ENCODE assay signal across 22 cellular contexts in genomic region chr22:29298641-29299040, GRCh38. TPM values are rescaled to one million over a fixed set of nuclear protein-coding genes. Genes with fewer than 3 reads are reported as not detected.
DNase-seq lines count a peak whose midpoint lies in the region; ATAC-seq and TF ChIP-seq lines count a peak whose summit lies in the region.
"Had no signal": no experiment of that assay in that cellular context is flagged by ENCODE, and none has a peak within 500 bp of the region (broad histone marks: within the 10 kb centered on the region; RNA-seq: fewer than 3 reads in every experiment).

No MANE protein-coding gene starts in this region.

- no peak for TF ChIP-seq CTCF in RWPE1 (conservative IDR thresholded peaks at IDR 0.05; ENCODE audit: low read depth)
- no peak for TF ChIP-seq CTCF in neural progenitor cell (IDR thresholded peaks at IDR 0.05)

- H3K27ac ChIP-seq in RWPE1: peak overlapping the region; percentile 42
- H3K27ac ChIP-seq in neural progenitor cell: no peak overlapping the region
- no peak overlapping the region for H3K27ac ChIP-seq in substantia nigra (ENCODE audit: low read depth, low read length, poor library complexity, severe bottlenecking)
- H3K27ac ChIP-seq: C4-2B had no signal

- no peaks in the 10 kb centered on the region for H3K4me1 Mint-ChIP-seq in neural progenitor cell
- H3K4me1 Mint-ChIP-seq: CD8-positive, alpha-beta memory T cell had no signal

- no peak overlapping the region for H3K4me2 ChIP-seq in neural progenitor cell
- H3K4me2 ChIP-seq: SK-N-SH had no signal

- peaks cover 36% of the 10 kb centered on the region for H3K36me3 Mint-ChIP-seq in neural progenitor cell

- no peak for ATAC-seq in HG02623 (IDR thresholded peaks at IDR 0.05; ENCODE audit: unreplicated experiment)

- CTCF ChIA-PET in RWPE1 (lab: Yijun Ruan, JAX): interaction anchor here (0.6 kb wide), 1 partner anchor 303 kb away, joined by 3 read pairs; no protein-coding TSS in a partner anchor

- no peaks in the 10 kb centered on the region for H3K9me3 ChIP-seq in neural progenitor cell (ENCODE audit: low read depth)
- H3K9me3 ChIP-seq: SK-N-SH had no signal

- H3F3A ChIP-seq in neural progenitor cell (ENCODE audit: low read depth): peaks cover 81% of the 10 kb centered on the region

- no peak overlapping the region for H3K9ac ChIP-seq in neural progenitor cell
- H3K9ac ChIP-seq: SK-N-SH had no signal

- peaks cover 67% of the 10 kb centered on the region for H4K20me1 ChIP-seq in neural progenitor cell (ENCODE audit: low read depth)

- POLR2A ChIA-PET in RWPE1 (lab: Yijun Ruan, JAX; ENCODE audit: low non-redundant PET): no interaction called here

- H3K27me3 ChIP-seq in neural progenitor cell: no peaks in the 10 kb centered on the region

- no peak overlapping the region for H3K27ac Mint-ChIP-seq in neural progenitor cell

- H3K4me3 ChIP-seq in neural progenitor cell: no peak overlapping the region

- H3K9me3 Mint-ChIP-seq in neural progenitor cell: no peaks in the 10 kb centered on the region
- H3K9me3 Mint-ChIP-seq: CD8-positive, alpha-beta memory T cell; H9 had no signal

- peaks cover 11% of the 10 kb centered on the region for H3K27me3 Mint-ChIP-seq in neural progenitor cell (ENCODE audit: insufficient read depth, low read depth)
- H3K27me3 Mint-ChIP-seq: CD8-positive, alpha-beta memory T cell had no signal

- peaks cover 16% of the 10 kb centered on the region for H3K79me2 ChIP-seq in neural progenitor cell (ENCODE audit: low read depth)

- peak; percentile 42 for DNase-seq in activated effector memory CD4-positive, alpha-beta T cell treated with anti-CD3 and anti-CD28 coated beads, Interleukin-2, amount 50 U/mL, for 16 hours
- DNase-seq in activated effector memory CD4-positive, alpha-beta T cell treated with Interleukin-2 at 50 U/mL for 16 hours: no peak
- DNase-seq in RWPE1 (ENCODE audit: low spot score) (no peak), mesenteric fat pad (ENCODE audit: low spot score) (peak; percentile 33), neural progenitor cell (ENCODE audit: low spot score) (no peak), substantia nigra (lab: John Stamatoyannopoulos, UW) (no peak)
- DNase-seq: CD8-positive, alpha-beta memory T cell; EL; GF-D8; H9; Kasumi-1; NCI-H1694; NCI-H2081; NCI-H2171; NCI-H345; NCI-H524; NCI-H774; NK-92 treated with Interleukin-12 subunit alpha and Interleukin-12 subunit beta, amount 100 ng/mL, for 24 hours; SIG-M5; SK-N-SH had no signal

- peaks cover 28% of the 10 kb centered on the region for H3K36me3 ChIP-seq in neural progenitor cell

- H2AFZ ChIP-seq in neural progenitor cell (replicated peaks): no peak overlapping the region

- no peaks in the 10 kb centered on the region for H3K4me1 ChIP-seq in neural progenitor cell

- no peak overlapping the region for H3K4me3 Mint-ChIP-seq in neural progenitor cell
- H3K4me3 Mint-ChIP-seq: H9 had no signal

RNA-seq across cellular contexts. Expression of gene GAS2L1, which starts 7.8 kb away (rescaled TPM):
- total RNA-seq in mesenteric fat pad: 36.2 TPM
- 0.95 and 5.1 TPM in 2 replicates for total RNA-seq in neural progenitor cell (ENCODE audit: low replicate concordance)

RNA-seq across cellular contexts. Expression of gene RASL10A, which starts 16.9 kb away (rescaled TPM):
- total RNA-seq in mesenteric fat pad: 1.9 TPM
- total RNA-seq in neural progenitor cell (ENCODE audit: low replicate concordance): 0.09 and 0.26 TPM in 2 replicates
- total RNA-seq: CD8-positive, alpha-beta memory T cell had no signal

RNA-seq across cellular contexts. Expression of gene EWSR1, which starts 30.6 kb away (rescaled TPM):
- total RNA-seq in mesenteric fat pad (191 TPM), neural progenitor cell (ENCODE audit: low replicate concordance) (281 and 379 TPM in 2 replicates)

RNA-seq across cellular contexts. Expression of gene RHBDD3, which starts 30.9 kb away (rescaled TPM):
- total RNA-seq in mesenteric fat pad (19.2 TPM), neural progenitor cell (ENCODE audit: low replicate concordance) (16.3 and 78.8 TPM in 2 replicates)

Comparison
In these comparisons a context has a peak if more than half of its experiments do, and no peak if none do; other contexts are left out.
1. DNase-seq: peak in activated effector memory CD4-positive, alpha-beta T cell treated with anti-CD3 and anti-CD28 coated beads, Interleukin-2, amount 50 U/mL, for 16 hours (single experiment) and mesenteric fat pad (single experiment); none in activated effector memory CD4-positive, alpha-beta T cell treated with Interleukin-2 at 50 U/mL for 16 hours (single experiment), RWPE1 (single experiment), neural progenitor cell (single experiment) and substantia nigra (0 of 49).